1 cellular context compared by ENCODE assay signal in the genomic region with DNA sequence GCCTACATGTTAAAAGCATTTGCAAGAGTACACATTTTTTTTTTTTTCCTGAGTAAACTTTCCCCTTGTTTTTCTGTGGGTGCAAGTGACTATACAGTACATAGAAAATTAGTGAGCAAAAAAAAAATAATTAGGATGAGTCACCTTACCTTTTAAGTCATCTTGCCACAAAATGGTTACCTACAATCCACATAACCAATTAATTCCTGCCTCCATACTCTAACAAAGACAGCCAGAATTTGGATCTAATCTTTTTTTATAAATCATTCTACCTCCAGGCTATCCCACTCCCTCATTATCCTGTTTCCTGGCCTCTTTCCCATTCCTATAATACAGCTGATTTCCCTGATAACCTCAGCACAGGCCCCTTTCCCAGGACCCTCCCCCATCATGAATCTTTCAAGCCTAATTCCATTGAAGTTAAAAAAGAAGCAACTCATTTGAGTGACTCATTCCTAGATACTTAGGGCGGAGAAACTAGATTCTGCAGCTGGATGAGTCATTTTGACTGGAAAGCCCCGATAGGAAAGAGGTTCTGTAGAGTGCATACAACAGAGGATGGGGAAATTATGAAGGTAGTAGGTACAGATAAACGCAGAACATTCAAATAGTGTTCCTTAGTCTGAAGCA.
A peak's percentile ranks its signal among the peaks of the same experiment; 100 is the strongest.
TF ChIP-seq lines count a peak whose summit lies in the region.

No MANE protein-coding gene starts in this region.

TF ChIP-seq in HEK293, 187 proteins besides CTCF, POLR2A, EP300 and RAD21 (continued from another document):
- TF ChIP-seq, protein P1, sequence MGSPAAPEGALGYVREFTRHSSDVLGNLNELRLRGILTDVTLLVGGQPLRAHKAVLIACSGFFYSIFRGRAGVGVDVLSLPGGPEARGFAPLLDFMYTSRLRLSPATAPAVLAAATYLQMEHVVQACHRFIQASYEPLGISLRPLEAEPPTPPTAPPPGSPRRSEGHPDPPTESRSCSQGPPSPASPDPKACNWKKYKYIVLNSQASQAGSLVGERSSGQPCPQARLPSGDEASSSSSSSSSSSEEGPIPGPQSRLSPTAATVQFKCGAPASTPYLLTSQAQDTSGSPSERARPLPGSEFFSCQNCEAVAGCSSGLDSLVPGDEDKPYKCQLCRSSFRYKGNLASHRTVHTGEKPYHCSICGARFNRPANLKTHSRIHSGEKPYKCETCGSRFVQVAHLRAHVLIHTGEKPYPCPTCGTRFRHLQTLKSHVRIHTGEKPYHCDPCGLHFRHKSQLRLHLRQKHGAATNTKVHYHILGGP (tag by site-specific recombination; IDR thresholded peaks at IDR 0.05), result 0 out of 2 replicates have a peak, but pooled peaks have one; percentile 27
- TF ChIP-seq ZFHX2 (tag by site-specific recombination; conservative IDR thresholded peaks at IDR 0.05) (peak; percentile 26; the same call in 1 of the 2 replicates), ZBTB8A (tag by site-specific recombination; IDR thresholded peaks at IDR 0.05) (no peak), GLIS2 (tag by site-specific recombination; IDR thresholded peaks at IDR 0.05) (peak; percentile 45; the same call in 1 of the 2 replicates), OSR2 (tag by site-specific recombination; IDR thresholded peaks at IDR 0.05) (peak; percentile 14; the same call in 1 of the 2 replicates), SP2 (tag by site-specific recombination; IDR thresholded peaks at IDR 0.05) (peak; percentile 24), ZEB2 (tag by site-specific recombination; IDR thresholded peaks at IDR 0.05) (0 out of 2 replicates have a peak, but pooled peaks have one; percentile 24), TRIM28 (IDR thresholded peaks at IDR 0.05; ENCODE audit: borderline replicate concordance, low read length) (peak; percentile 50; the same call in 1 of the 2 replicates), GLIS1 (tag by site-specific recombination; IDR thresholded peaks at IDR 0.05) (no peak), ZNF510 (tag by site-specific recombination; IDR thresholded peaks at IDR 0.05; ENCODE audit: insufficient replicate concordance) (peak; percentile 24), ZFP3 (tag by site-specific recombination; IDR thresholded peaks at IDR 0.05; ENCODE audit: low read depth) (no peak), ZNF10 (tag by site-specific recombination; IDR thresholded peaks at IDR 0.05) (no peak), WT1 (tag by site-specific recombination; IDR thresholded peaks at IDR 0.05) (peak; percentile 46; the same call in 1 of the 2 replicates)
- TF ChIP-seq, protein P2, sequence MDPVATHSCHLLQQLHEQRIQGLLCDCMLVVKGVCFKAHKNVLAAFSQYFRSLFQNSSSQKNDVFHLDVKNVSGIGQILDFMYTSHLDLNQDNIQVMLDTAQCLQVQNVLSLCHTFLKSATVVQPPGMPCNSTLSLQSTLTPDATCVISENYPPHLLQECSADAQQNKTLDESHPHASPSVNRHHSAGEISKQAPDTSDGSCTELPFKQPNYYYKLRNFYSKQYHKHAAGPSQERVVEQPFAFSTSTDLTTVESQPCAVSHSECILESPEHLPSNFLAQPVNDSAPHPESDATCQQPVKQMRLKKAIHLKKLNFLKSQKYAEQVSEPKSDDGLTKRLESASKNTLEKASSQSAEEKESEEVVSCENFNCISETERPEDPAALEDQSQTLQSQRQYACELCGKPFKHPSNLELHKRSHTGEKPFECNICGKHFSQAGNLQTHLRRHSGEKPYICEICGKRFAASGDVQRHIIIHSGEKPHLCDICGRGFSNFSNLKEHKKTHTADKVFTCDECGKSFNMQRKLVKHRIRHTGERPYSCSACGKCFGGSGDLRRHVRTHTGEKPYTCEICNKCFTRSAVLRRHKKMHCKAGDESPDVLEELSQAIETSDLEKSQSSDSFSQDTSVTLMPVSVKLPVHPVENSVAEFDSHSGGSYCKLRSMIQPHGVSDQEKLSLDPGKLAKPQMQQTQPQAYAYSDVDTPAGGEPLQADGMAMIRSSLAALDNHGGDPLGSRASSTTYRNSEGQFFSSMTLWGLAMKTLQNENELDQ (tag by site-specific recombination; IDR thresholded peaks at IDR 0.05; ENCODE audit: low read depth), result no peak
- TF ChIP-seq, protein P3, sequence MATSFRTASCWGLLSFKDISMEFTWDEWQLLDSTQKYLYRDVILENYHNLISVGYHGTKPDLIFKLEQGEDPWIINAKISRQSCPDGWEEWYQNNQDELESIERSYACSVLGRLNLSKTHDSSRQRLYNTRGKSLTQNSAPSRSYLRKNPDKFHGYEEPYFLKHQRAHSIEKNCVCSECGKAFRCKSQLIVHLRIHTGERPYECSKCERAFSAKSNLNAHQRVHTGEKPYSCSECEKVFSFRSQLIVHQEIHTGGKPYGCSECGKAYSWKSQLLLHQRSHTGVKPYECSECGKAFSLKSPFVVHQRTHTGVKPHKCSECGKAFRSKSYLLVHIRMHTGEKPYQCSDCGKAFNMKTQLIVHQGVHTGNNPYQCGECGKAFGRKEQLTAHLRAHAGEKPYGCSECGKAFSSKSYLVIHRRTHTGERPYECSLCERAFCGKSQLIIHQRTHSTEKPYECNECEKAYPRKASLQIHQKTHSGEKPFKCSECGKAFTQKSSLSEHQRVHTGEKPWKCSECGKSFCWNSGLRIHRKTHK (tag by site-specific recombination; IDR thresholded peaks at IDR 0.05), result no peak
- TF ChIP-seq, protein P4, sequence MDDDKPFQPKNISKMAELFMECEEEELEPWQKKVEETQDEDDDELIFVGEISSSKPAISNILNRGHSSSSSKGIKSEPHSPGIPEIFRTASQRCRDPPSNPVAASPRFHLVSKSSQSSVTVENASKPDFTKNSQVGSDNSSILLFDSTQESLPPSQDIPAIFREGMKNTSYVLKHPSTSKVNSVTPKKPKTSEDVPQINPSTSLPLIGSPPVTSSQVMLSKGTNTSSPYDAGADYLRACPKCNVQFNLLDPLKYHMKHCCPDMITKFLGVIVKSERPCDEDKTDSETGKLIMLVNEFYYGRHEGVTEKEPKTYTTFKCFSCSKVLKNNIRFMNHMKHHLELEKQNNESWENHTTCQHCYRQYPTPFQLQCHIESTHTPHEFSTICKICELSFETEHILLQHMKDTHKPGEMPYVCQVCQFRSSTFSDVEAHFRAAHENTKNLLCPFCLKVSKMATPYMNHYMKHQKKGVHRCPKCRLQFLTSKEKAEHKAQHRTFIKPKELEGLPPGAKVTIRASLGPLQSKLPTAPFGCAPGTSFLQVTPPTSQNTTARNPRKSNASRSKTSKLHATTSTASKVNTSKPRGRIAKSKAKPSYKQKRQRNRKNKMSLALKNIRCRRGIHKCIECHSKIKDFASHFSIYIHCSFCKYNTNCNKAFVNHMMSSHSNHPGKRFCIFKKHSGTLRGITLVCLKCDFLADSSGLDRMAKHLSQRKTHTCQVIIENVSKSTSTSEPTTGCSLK (tag by site-specific recombination; IDR thresholded peaks at IDR 0.05), result no peak
